ENCODE assay signal across 10 cellular contexts in genomic region chr7:99128076-99128950, GRCh38. TPM values are rescaled to one million over a fixed set of nuclear protein-coding genes. Genes with fewer than 3 reads are reported as not detected.
A peak's percentile ranks its signal among the peaks of the same experiment; 100 is the strongest.
DNase-seq lines count a peak whose midpoint lies in the region; ATAC-seq and TF ChIP-seq lines count a peak whose summit lies in the region.
"Had no signal": no experiment of that assay in that cellular context is flagged by ENCODE, and none has a peak within 500 bp of the region (broad histone marks: within the 10 kb centered on the region; RNA-seq: fewer than 3 reads in every experiment).

No MANE protein-coding gene starts in this region.

- H3K9me3 Mint-ChIP-seq in immature natural killer cell, result peaks cover 0 to 2% (median 0%) of the 10 kb centered on the region in 6 donors

- peaks cover 96% of the 10 kb centered on the region for H3K79me2 ChIP-seq in fibroblast of lung (ENCODE audit: control insufficient read depth, insufficient read depth, low read length)

- H3K9ac ChIP-seq in fibroblast of lung (ENCODE audit: insufficient read depth, low read length), result no peak overlapping the region
- no peak overlapping the region for H3K9ac ChIP-seq in skeletal muscle tissue (ENCODE audit: low read depth in 1 of 3, low read length in 3 of 3)

- H3K4me2 ChIP-seq in fibroblast of lung (ENCODE audit: extremely low read depth, insufficient read depth, low read length), result peak overlapping the region; percentile 52

- peaks cover 0 to 2% (median 0%) of the 10 kb centered on the region in 3 donors for H3K27me3 Mint-ChIP-seq in immature natural killer cell (ENCODE audit: low read depth in 3 of 3)

- no peak overlapping the region for H3K4me3 Mint-ChIP-seq in immature natural killer cell

- H3K9me3 ChIP-seq in fibroblast of lung (ENCODE audit: control insufficient read depth, insufficient read depth, low read depth, low read length), result no peaks in the 10 kb centered on the region
- no peaks in the 10 kb centered on the region for H3K9me3 ChIP-seq in skeletal muscle tissue (ENCODE audit: control insufficient read depth in 3 of 3, low read length in 3 of 3)
- H3K9me3 ChIP-seq: Caco-2, ovary had no signal

- no peak overlapping the region for H2AFZ ChIP-seq in fibroblast of lung (ENCODE audit: low read length)

- no peaks in the 10 kb centered on the region for H3K36me3 ChIP-seq in fibroblast of lung (ENCODE audit: control insufficient read depth, insufficient read depth, low read length)
- no peaks in the 10 kb centered on the region for H3K36me3 ChIP-seq in skeletal muscle tissue (ENCODE audit: control insufficient read depth in 3 of 3, insufficient read depth in 3 of 3, low read length in 3 of 3)
- H3K36me3 ChIP-seq: ovary had no signal

- H3K4me1 Mint-ChIP-seq in immature natural killer cell, result peaks cover 47 to 67% of the 10 kb centered on the region in 2 donors

- peak; percentile 98 for DNase-seq in LNCaP clone FGC (ENCODE audit: low read depth)
- peak; percentile 83 for DNase-seq in NCI-H774 (lab: John Stamatoyannopoulos, UW)
- no peak for DNase-seq in fibroblast of lung (ENCODE audit: low read depth in 2 of 2)
- DNase-seq in immature natural killer cell, result no peak
- DNase-seq: Caco-2, islet precursor cell, ovary had no signal

- no peak for TF ChIP-seq CTCF in LNCaP clone FGC (IDR thresholded peaks at IDR 0.05; ENCODE audit: control insufficient read depth, extremely low read depth, insufficient read depth)
- TF ChIP-seq CTCF in fibroblast of lung (conservative IDR thresholded peaks at IDR 0.05 in 1 of 2, IDR thresholded peaks at IDR 0.05 in 1 of 2; ENCODE audit: low read depth in 1 of 2, low read length in 2 of 2), result no peak

- H3K36me3 Mint-ChIP-seq in immature natural killer cell, result no peaks in the 10 kb centered on the region

- H3K4me3 ChIP-seq in LNCaP clone FGC (ENCODE audit: low read depth, low read length) (peak overlapping the region; percentile 38), fibroblast of lung (replicated peaks in 1 of 4; ENCODE audit: control extremely low read depth in 1 of 4, insufficient read depth in 1 of 4, low read depth in 3 of 4, low read length in 4 of 4) (no peak overlapping the region), skeletal muscle tissue (ENCODE audit: low read length in 3 of 3) (no peak overlapping the region)
- H3K4me3 ChIP-seq: ovary had no signal

- no peaks in the 10 kb centered on the region for H3K27me3 ChIP-seq in fibroblast of lung (ENCODE audit: control insufficient read depth, insufficient read depth, low read length)
- no peaks in the 10 kb centered on the region for H3K27me3 ChIP-seq in skeletal muscle tissue (ENCODE audit: control insufficient read depth in 3 of 3, insufficient read depth in 3 of 3, low read length in 3 of 3)
- H3K27me3 ChIP-seq: ovary had no signal

- H3K4me1 ChIP-seq in fibroblast of lung (ENCODE audit: control insufficient read depth, extremely low read depth, insufficient read depth, low read length) (peaks cover 26% of the 10 kb centered on the region), skeletal muscle tissue (ENCODE audit: control insufficient read depth in 3 of 3, insufficient read depth in 3 of 3, low read length in 3 of 3) (peaks cover 12 to 23% (median 14%) of the 10 kb centered on the region in 3 donors)

- ATAC-seq in GM18870 (IDR thresholded peaks at IDR 0.05; ENCODE audit: unreplicated experiment) (no peak), SK-N-SH treated with all-trans-retinoic acid at 6 μM for 48 hours (no peak)

- H3K27ac Mint-ChIP-seq in immature natural killer cell, result no peak overlapping the region

- H4K20me1 ChIP-seq in fibroblast of lung (ENCODE audit: control insufficient read depth, extremely low read depth, insufficient read depth, low read length), result no peaks in the 10 kb centered on the region

- peak overlapping the region; percentile 27 for H3K27ac ChIP-seq in fibroblast of lung (ENCODE audit: insufficient read depth, low read length)
- peak overlapping the region; percentile 15 for H3K27ac ChIP-seq in skeletal muscle tissue (ENCODE audit: low read depth, low read length)

TF ChIP-seq in SK-N-SH treated with all-trans-retinoic acid at 6 μM for 48 hours, 23 proteins besides CTCF, POLR2A, EP300 and RAD21:
- TF ChIP-seq OSR1 (CRISPR knock-in tag; IDR thresholded peaks at IDR 0.05) (no peak), SNAI2 (CRISPR knock-in tag; IDR thresholded peaks at IDR 0.05) (no peak), BACH2 (CRISPR knock-in tag; IDR thresholded peaks at IDR 0.05; ENCODE audit: borderline replicate concordance) (no peak)
- TF ChIP-seq, protein P1, sequence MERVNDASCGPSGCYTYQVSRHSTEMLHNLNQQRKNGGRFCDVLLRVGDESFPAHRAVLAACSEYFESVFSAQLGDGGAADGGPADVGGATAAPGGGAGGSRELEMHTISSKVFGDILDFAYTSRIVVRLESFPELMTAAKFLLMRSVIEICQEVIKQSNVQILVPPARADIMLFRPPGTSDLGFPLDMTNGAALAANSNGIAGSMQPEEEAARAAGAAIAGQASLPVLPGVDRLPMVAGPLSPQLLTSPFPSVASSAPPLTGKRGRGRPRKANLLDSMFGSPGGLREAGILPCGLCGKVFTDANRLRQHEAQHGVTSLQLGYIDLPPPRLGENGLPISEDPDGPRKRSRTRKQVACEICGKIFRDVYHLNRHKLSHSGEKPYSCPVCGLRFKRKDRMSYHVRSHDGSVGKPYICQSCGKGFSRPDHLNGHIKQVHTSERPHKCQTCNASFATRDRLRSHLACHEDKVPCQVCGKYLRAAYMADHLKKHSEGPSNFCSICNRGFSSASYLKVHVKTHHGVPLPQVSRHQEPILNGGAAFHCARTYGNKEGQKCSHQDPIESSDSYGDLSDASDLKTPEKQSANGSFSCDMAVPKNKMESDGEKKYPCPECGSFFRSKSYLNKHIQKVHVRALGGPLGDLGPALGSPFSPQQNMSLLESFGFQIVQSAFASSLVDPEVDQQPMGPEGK (CRISPR knock-in tag; IDR thresholded peaks at IDR 0.05; ENCODE audit: borderline replicate concordance), result no peak
- TF ChIP-seq, protein P2, sequence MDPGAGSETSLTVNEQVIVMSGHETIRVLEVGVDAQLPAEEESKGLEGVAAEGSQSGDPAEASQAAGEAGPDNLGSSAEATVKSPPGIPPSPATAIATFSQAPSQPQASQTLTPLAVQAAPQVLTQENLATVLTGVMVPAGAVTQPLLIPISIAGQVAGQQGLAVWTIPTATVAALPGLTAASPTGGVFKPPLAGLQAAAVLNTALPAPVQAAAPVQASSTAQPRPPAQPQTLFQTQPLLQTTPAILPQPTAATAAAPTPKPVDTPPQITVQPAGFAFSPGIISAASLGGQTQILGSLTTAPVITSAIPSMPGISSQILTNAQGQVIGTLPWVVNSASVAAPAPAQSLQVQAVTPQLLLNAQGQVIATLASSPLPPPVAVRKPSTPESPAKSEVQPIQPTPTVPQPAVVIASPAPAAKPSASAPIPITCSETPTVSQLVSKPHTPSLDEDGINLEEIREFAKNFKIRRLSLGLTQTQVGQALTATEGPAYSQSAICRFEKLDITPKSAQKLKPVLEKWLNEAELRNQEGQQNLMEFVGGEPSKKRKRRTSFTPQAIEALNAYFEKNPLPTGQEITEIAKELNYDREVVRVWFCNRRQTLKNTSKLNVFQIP (CRISPR knock-in tag; IDR thresholded peaks at IDR 0.05; ENCODE audit: borderline replicate concordance, low read depth), result no peak

RNA-seq across cellular contexts. Expression of gene SMURF1, which starts 15.6 kb away (rescaled TPM):
- total RNA-seq in fibroblast of lung (13.1 and 18.7 TPM in 2 replicates), skeletal muscle tissue (9.9 TPM)
- polyA plus RNA-seq in fibroblast of lung (15.9 and 17.2 TPM in 2 replicates), immature natural killer cell (1 to 10 TPM in 2 of 3 donors, under 1 TPM in 1; 0.93 to 2.0 (median 1.2) TPM)
- 12.2 and 15.4 TPM in 2 replicates for polyA plus RNA-seq in fibroblast of lung (2012)
- polyA minus RNA-seq in fibroblast of lung (ENCODE audit: low replicate concordance), result 15.4 and 17.3 TPM in 2 replicates

Comparison
In these comparisons a context has a peak if more than half of its experiments do, and no peak if none do; other contexts are left out.
1. DNase-seq: peak in LNCaP clone FGC (single experiment) and NCI-H774 (single experiment); none in fibroblast of lung (0 of 2) and immature natural killer cell (0 of 3).